Comparison of ENCODE assay signal across 1 cellular context in the genomic region with DNA sequence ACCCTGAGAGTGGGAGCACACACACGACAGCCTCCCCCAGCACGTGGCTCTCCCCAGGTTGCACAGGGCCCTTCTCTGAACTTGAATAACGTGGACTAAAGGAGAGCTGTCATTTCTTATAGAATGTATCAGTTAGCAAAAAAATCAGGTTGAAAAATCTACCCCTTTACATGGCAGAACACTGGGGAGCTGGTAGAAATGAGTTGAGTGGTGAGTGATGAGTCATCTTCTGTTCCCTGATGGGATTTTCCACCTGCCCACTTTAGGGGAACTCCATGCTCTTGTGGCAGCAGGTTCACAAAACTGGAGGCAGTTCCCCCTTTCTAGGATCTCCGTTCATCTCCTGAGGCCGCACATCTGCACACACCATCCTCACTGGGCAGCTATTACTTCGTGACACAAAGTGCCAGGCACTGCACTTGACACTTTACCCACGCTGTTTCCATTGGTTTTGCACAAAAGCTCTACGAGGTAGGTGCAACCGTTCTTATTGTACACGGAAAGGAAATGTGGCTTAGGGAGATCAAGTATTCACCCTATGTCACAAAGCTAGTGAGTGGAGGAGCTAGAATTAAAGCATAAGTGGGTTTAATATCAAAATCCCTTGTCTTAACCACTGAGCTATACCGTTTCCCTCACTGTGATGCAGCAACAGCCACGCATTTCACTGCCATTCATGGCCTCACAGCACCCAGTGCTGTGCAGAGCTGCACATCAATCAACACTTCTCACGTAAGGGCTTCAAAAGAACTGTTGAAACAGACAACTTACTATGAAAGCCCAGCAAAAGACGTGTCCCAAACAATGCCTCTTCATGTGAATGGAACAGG.
A peak's percentile ranks its signal among the peaks of the same experiment; 100 is the strongest.
TF ChIP-seq lines count a peak whose summit lies in the region.

No MANE protein-coding gene starts in this region.

TF ChIP-seq in GM12878, 131 proteins besides CTCF, POLR2A, EP300 and RAD21 (continued from another document and continues in another):
- no peak for TF ChIP-seq ZNF592 (IDR thresholded peaks at IDR 0.05)
- no peak for TF ChIP-seq SMAD5 (IDR thresholded peaks at IDR 0.05; ENCODE audit: low read depth)
- TF ChIP-seq HSF1 (IDR thresholded peaks at IDR 0.05; ENCODE audit: low read depth, low read length) = no peak
- TF ChIP-seq YBX1 (IDR thresholded peaks at IDR 0.05) = no peak
- TF ChIP-seq SRF (IDR thresholded peaks at IDR 0.05; ENCODE audit: low read depth in 2 of 2, low read length in 2 of 2) = 0 out of 4 replicates have a peak, but pooled peaks of 1 of the 2 experiments have one; percentile 42
- TF ChIP-seq ZNF24 (IDR thresholded peaks at IDR 0.05) = 0 out of 2 replicates have a peak, but pooled peaks have one; percentile 43
- TF ChIP-seq SMC3 (IDR thresholded peaks at IDR 0.05; ENCODE audit: borderline replicate concordance, low read length) = no peak
- peak; percentile 74 for TF ChIP-seq ATF7 (IDR thresholded peaks at IDR 0.05; ENCODE audit: low read depth)
- no peak for TF ChIP-seq CHD1 (IDR thresholded peaks at IDR 0.05; ENCODE audit: low read depth, low read length)
- TF ChIP-seq SUPT20H (IDR thresholded peaks at IDR 0.05; ENCODE audit: borderline replicate concordance, control insufficient read depth, low read depth, low read length) = no peak
- TF ChIP-seq IRF4 (IDR thresholded peaks at IDR 0.05; ENCODE audit: low read depth, low read length) = peak; percentile 80
- peak; percentile 62; the same call in 1 of the 2 replicates for TF ChIP-seq NBN (IDR thresholded peaks at IDR 0.05)
- TF ChIP-seq SIX5 (IDR thresholded peaks at IDR 0.05; ENCODE audit: low read depth, low read length, severe bottlenecking) = no peak
- no peak; the same call in 1 of the 2 replicates for TF ChIP-seq YY1 (IDR thresholded peaks at IDR 0.05; ENCODE audit: low read depth, low read length)
- TF ChIP-seq, protein P1, sequence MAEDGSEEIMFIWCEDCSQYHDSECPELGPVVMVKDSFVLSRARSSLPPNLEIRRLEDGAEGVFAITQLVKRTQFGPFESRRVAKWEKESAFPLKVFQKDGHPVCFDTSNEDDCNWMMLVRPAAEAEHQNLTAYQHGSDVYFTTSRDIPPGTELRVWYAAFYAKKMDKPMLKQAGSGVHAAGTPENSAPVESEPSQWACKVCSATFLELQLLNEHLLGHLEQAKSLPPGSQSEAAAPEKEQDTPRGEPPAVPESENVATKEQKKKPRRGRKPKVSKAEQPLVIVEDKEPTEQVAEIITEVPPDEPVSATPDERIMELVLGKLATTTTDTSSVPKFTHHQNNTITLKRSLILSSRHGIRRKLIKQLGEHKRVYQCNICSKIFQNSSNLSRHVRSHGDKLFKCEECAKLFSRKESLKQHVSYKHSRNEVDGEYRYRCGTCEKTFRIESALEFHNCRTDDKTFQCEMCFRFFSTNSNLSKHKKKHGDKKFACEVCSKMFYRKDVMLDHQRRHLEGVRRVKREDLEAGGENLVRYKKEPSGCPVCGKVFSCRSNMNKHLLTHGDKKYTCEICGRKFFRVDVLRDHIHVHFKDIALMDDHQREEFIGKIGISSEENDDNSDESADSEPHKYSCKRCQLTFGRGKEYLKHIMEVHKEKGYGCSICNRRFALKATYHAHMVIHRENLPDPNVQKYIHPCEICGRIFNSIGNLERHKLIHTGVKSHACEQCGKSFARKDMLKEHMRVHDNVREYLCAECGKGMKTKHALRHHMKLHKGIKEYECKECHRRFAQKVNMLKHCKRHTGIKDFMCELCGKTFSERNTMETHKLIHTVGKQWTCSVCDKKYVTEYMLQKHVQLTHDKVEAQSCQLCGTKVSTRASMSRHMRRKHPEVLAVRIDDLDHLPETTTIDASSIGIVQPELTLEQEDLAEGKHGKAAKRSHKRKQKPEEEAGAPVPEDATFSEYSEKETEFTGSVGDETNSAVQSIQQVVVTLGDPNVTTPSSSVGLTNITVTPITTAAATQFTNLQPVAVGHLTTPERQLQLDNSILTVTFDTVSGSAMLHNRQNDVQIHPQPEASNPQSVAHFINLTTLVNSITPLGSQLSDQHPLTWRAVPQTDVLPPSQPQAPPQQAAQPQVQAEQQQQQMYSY (CRISPR knock-in tag; IDR thresholded peaks at IDR 0.05) = no peak
- no peak for TF ChIP-seq NR2F1 (conservative IDR thresholded peaks at IDR 0.05)
- no peak for TF ChIP-seq ZNF622 (IDR thresholded peaks at IDR 0.05)
- TF ChIP-seq CEBPZ (IDR thresholded peaks at IDR 0.05; ENCODE audit: low read depth, low read length) = no peak
- no peak for TF ChIP-seq ZSCAN29 (IDR thresholded peaks at IDR 0.05)
- TF ChIP-seq MXI1 (IDR thresholded peaks at IDR 0.05; ENCODE audit: low read depth, low read length) = peak; percentile 46; the same call in 1 of the 2 replicates
- no peak for TF ChIP-seq EZH2 (IDR thresholded peaks at IDR 0.05; ENCODE audit: borderline replicate concordance, control insufficient read depth, low read depth, low read length)
- no peak for TF ChIP-seq SUZ12 (IDR thresholded peaks at IDR 0.05; ENCODE audit: unreplicated experiment)
- no peak for TF ChIP-seq CHD4 (IDR thresholded peaks at IDR 0.05)
- TF ChIP-seq PAX8 (IDR thresholded peaks at IDR 0.05) = no peak
- no peak for TF ChIP-seq RAD51 (IDR thresholded peaks at IDR 0.05)
- no peak for TF ChIP-seq IRF3 (IDR thresholded peaks at IDR 0.05)
- no peak for TF ChIP-seq POLR2AphosphoS2 (IDR thresholded peaks at IDR 0.05; ENCODE audit: low read depth, low read length)
- TF ChIP-seq MTA3 (IDR thresholded peaks at IDR 0.05; ENCODE audit: borderline replicate concordance, low read length) = no peak
- no peak for TF ChIP-seq EGR1 (IDR thresholded peaks at IDR 0.05; ENCODE audit: borderline replicate concordance in 1 of 2, low read depth in 2 of 2, low read length in 2 of 2)
- TF ChIP-seq CBX3 (IDR thresholded peaks at IDR 0.05; ENCODE audit: borderline replicate concordance, low read depth) = no peak
- no peak for TF ChIP-seq MYB (IDR thresholded peaks at IDR 0.05; ENCODE audit: borderline replicate concordance, low read depth, low read length)
- peak; percentile 83 for TF ChIP-seq JUNB (IDR thresholded peaks at IDR 0.05)
- TF ChIP-seq NFIC (IDR thresholded peaks at IDR 0.05; ENCODE audit: low read depth, low read length) = no peak
- TF ChIP-seq MTA2 (IDR thresholded peaks at IDR 0.05; ENCODE audit: low read depth) = peak; percentile 59
- TF ChIP-seq SIN3A (IDR thresholded peaks at IDR 0.05; ENCODE audit: low read depth, low read length) = no peak
- no peak for TF ChIP-seq CREB1 (IDR thresholded peaks at IDR 0.05; ENCODE audit: low read depth)
- no peak for TF ChIP-seq SP1 (IDR thresholded peaks at IDR 0.05; ENCODE audit: low read depth, low read length)
- no peak for TF ChIP-seq KLF5 (IDR thresholded peaks at IDR 0.05; ENCODE audit: partially characterized antibody)
- TF ChIP-seq, protein P2, sequence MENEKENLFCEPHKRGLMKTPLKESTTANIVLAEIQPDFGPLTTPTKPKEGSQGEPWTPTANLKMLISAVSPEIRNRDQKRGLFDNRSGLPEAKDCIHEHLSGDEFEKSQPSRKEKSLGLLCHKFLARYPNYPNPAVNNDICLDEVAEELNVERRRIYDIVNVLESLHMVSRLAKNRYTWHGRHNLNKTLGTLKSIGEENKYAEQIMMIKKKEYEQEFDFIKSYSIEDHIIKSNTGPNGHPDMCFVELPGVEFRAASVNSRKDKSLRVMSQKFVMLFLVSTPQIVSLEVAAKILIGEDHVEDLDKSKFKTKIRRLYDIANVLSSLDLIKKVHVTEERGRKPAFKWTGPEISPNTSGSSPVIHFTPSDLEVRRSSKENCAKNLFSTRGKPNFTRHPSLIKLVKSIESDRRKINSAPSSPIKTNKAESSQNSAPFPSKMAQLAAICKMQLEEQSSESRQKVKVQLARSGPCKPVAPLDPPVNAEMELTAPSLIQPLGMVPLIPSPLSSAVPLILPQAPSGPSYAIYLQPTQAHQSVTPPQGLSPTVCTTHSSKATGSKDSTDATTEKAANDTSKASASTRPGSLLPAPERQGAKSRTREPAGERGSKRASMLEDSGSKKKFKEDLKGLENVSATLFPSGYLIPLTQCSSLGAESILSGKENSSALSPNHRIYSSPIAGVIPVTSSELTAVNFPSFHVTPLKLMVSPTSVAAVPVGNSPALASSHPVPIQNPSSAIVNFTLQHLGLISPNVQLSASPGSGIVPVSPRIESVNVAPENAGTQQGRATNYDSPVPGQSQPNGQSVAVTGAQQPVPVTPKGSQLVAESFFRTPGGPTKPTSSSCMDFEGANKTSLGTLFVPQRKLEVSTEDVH (IDR thresholded peaks at IDR 0.05; ENCODE audit: low read depth, partially characterized antibody) = no peak
- TF ChIP-seq DPF2 (IDR thresholded peaks at IDR 0.05) = peak; percentile 88
- no peak for TF ChIP-seq ZBED1 (IDR thresholded peaks at IDR 0.05; ENCODE audit: borderline replicate concordance)
- TF ChIP-seq ASH2L (IDR thresholded peaks at IDR 0.05; ENCODE audit: borderline replicate concordance, low read depth) = no peak
- TF ChIP-seq PBX3 (IDR thresholded peaks at IDR 0.05; ENCODE audit: insufficient replicate concordance, low read depth, low read length) = peak; percentile 55
- TF ChIP-seq BRCA1 (IDR thresholded peaks at IDR 0.05; ENCODE audit: low read depth, low read length) = no peak
